Comparison of ENCODE assay signal across 30 cellular contexts in the genomic region with DNA sequence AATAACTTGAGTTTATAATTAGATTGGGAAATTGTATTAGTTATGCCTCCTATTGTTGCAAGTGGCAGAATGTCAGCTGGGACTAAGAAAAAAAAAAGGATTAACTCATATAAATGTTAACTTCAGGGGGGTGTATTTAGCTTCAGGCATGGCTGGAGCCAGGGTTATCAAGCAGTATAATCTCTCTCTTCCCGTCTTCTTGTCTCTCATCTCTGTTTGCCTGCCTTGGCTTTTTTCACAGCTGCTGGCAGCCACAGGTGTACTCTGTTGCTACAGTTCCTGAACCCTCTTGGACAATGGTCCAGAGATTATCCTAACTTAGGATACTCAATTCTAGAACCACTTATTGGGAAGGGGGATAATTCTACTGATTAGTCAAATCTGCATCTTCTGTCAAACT.
"Had no signal": no experiment of that assay in that cellular context is flagged by ENCODE, and none has a peak within 500 bp of the region (broad histone marks: within the 10 kb centered on the region; RNA-seq: fewer than 3 reads in every experiment).

No MANE protein-coding gene starts in this region.

- H3K27ac ChIP-seq: ascending aorta, cardiac muscle cell, VCaP had no signal

- H3K4me3 ChIP-seq: ascending aorta, cardiac muscle cell had no signal

- DNase-seq: activated CD4-positive, alpha-beta memory T cell treated with anti-CD3 and anti-CD28 coated beads, Interleukin-2, amount 10 ng/mL, durations not matched to agents 7 days and 5 days; activated CD4-positive, alpha-beta T cell treated with anti-CD3 and anti-CD28 coated beads for 1 hour; activated CD4-positive, alpha-beta T cell treated with anti-CD3 and anti-CD28 coated beads for 36 hours; activated CD4-positive, alpha-beta T cell treated with anti-CD3 and anti-CD28 coated beads for 48 hours; activated CD4-positive, alpha-beta T cell treated with anti-CD3 and anti-CD28 coated beads, Interleukin-2, amount 10 ng/mL, durations not matched to agents 7 days and 5 days; activated CD4-positive, alpha-beta T cell treated with anti-CD3 and anti-CD28 coated beads, Interleukin-2, amount 50 U/mL, for 48 hours; activated CD4-positive, CD25-positive, alpha-beta regulatory T cell; activated CD8-positive, alpha-beta memory T cell treated with anti-CD3 and anti-CD28 coated beads for 24 hours; activated CD8-positive, alpha-beta memory T cell treated with anti-CD3 and anti-CD28 coated beads, Interleukin-2, amount 10 ng/mL, durations not matched to agents 7 days and 5 days; activated CD8-positive, alpha-beta memory T cell treated with anti-CD3 and anti-CD28 coated beads, Interleukin-2, amount 50 U/mL, for 48 hours; activated CD8-positive, alpha-beta T cell treated with anti-CD3 and anti-CD28 coated beads, Interleukin-2, amount 10 ng/mL, durations not matched to agents 7 days and 5 days; activated effector memory CD4-positive, alpha-beta T cell treated with Interleukin-2 at 50 U/mL for 16 hours; activated gamma-delta T cell; activated naive CD4-positive, alpha-beta T cell treated with anti-CD3 and anti-CD28 coated beads, Interleukin-2, amount 10 ng/mL, durations not matched to agents 7 days and 5 days; activated naive CD4-positive, alpha-beta T cell treated with Interleukin-2 at 50 U/mL for 16 hours; activated naive CD8-positive, alpha-beta T cell treated with anti-CD3 and anti-CD28 coated beads, Interleukin-2, amount 10 ng/mL, durations not matched to agents 7 days and 5 days; activated naive CD8-positive, alpha-beta T cell treated with anti-CD3 and anti-CD28 coated beads, Interleukin-2, amount 50 U/mL, for 24 hours; activated T-cell treated with anti-CD3 and anti-CD28 coated beads, Interleukin-2, amount 50 U/mL, for 24 hours; activated T-cell treated with anti-CD3 and anti-CD28 coated beads, Interleukin-2, amount 50 U/mL, for 48 hours; amygdala; anterior cingulate cortex; caudate nucleus; cerebellar nuclear complex; T-helper 17 cell; T1000 had no signal

- H3K36me3 ChIP-seq: ascending aorta, cardiac muscle cell had no signal

- H3K27me3 ChIP-seq: ascending aorta, cardiac muscle cell had no signal

- H3K9me3 ChIP-seq: ascending aorta had no signal

- ATAC-seq: activated CD4-positive, alpha-beta T cell treated with anti-CD3 and anti-CD28 coated beads for 36 hours; activated CD4-positive, CD25-positive, alpha-beta regulatory T cell treated with anti-CD3 and anti-CD28 coated beads, Interleukin-2, amount 50 U/mL, for 24 hours; activated CD8-positive, alpha-beta memory T cell treated with anti-CD3 and anti-CD28 coated beads, Interleukin-2, amount 10 ng/mL, durations not matched to agents 7 days and 5 days; activated CD8-positive, alpha-beta T cell treated with anti-CD3 and anti-CD28 coated beads, Interleukin-2, amount 10 ng/mL, durations not matched to agents 7 days and 5 days; activated naive CD8-positive, alpha-beta T cell treated with anti-CD3 and anti-CD28 coated beads, Interleukin-2, amount 50 U/mL, for 24 hours; T-helper 17 cell; WTC11 had no signal

- H3K4me1 ChIP-seq: ascending aorta had no signal
